In genomic region chr6:143536461-143536865, GRCh38 we compare ENCODE assay signal across 8 cellular contexts. TPM values are rescaled to one million over a fixed set of nuclear protein-coding genes. Genes with fewer than 3 reads are reported as not detected.
DNase-seq lines count a peak whose midpoint lies in the region; ATAC-seq and TF ChIP-seq lines count a peak whose summit lies in the region.

No MANE protein-coding gene starts in this region.

- WGBS in esophagus muscularis mucosa, result 10% methylated on average over 4 of the region's 27 CpGs

- DNase-seq in NCI-H1417 (lab: John Stamatoyannopoulos, UW) (peak; percentile 8 to 66 (median 64)), NCI-H1417 treated with DMSO at 0.1 percent for 48 hours (lab: John Stamatoyannopoulos, UW) (no peak), NCI-H774 (lab: John Stamatoyannopoulos, UW) (peak; percentile 21), esophagus muscularis mucosa (ENCODE audit: extremely low spot score) (no peak), uterus (peak in 1 of 2 donors; percentile 24)
- peak; percentile 44 for DNase-seq in activated CD8-positive, alpha-beta memory T cell treated with anti-CD3 and anti-CD28 coated beads, Interleukin-2, amount 50 U/mL, for 4 hours
- DNase-seq in natural killer cell treated with Interleukin-12 subunit alpha and Interleukin-12 subunit beta and Interleukin-15 and Interleukin-18, amount 100 ng/mL, for 72 hours (ENCODE audit: low spot score), result peak; percentile 74

- H3K27ac Mint-ChIP-seq in natural killer cell treated with Interleukin-12 subunit alpha and Interleukin-12 subunit beta and Interleukin-15 and Interleukin-18, amount 100 ng/mL, for 72 hours, result peak overlapping the region in 1 of 2 donors; percentile 22

- TF ChIP-seq CTCF in esophagus muscularis mucosa (IDR thresholded peaks at IDR 0.05), result no peak
- TF ChIP-seq CTCF in uterus (IDR thresholded peaks at IDR 0.05), result no peak

- peaks cover 9 to 16% of the 10 kb centered on the region in 2 donors for H3K4me1 Mint-ChIP-seq in natural killer cell treated with Interleukin-12 subunit alpha and Interleukin-12 subunit beta and Interleukin-15 and Interleukin-18, amount 100 ng/mL, for 72 hours (ENCODE audit: low read depth in 2 of 2)

- H3K4me3 ChIP-seq in esophagus muscularis mucosa (peak overlapping the region; percentile 62 to 82 (median 66)), uterus (peak overlapping the region; percentile 42 to 53)

- no peaks in the 10 kb centered on the region for H3K27me3 Mint-ChIP-seq in natural killer cell treated with Interleukin-12 subunit alpha and Interleukin-12 subunit beta and Interleukin-15 and Interleukin-18, amount 100 ng/mL, for 72 hours

- H3K9me3 ChIP-seq in esophagus muscularis mucosa (no peaks in the 10 kb centered on the region), uterus (no peaks in the 10 kb centered on the region)

- peak overlapping the region; percentile 69 for H3K4me3 Mint-ChIP-seq in natural killer cell treated with Interleukin-12 subunit alpha and Interleukin-12 subunit beta and Interleukin-15 and Interleukin-18, amount 100 ng/mL, for 72 hours

- TF ChIP-seq POLR2A in esophagus muscularis mucosa (IDR thresholded peaks at IDR 0.05; ENCODE audit: low read depth) (no peak), uterus (IDR thresholded peaks at IDR 0.05) (no peak)

- no peaks in the 10 kb centered on the region for H3K9me3 Mint-ChIP-seq in natural killer cell treated with Interleukin-12 subunit alpha and Interleukin-12 subunit beta and Interleukin-15 and Interleukin-18, amount 100 ng/mL, for 72 hours

- H3K27ac ChIP-seq in esophagus muscularis mucosa (replicated peaks in 1 of 4) (peak overlapping the region; percentile 71 to 76 (median 74)), uterus (peak overlapping the region in 1 of 2 donors; percentile 73)

- H3K27me3 ChIP-seq in esophagus muscularis mucosa, result no peaks in the 10 kb centered on the region
- H3K27me3 ChIP-seq in uterus, result no peaks in the 10 kb centered on the region

- intact Hi-C loops in esophagus muscularis mucosa (cut with DNase I), result no loop called here
- intact Hi-C loops in uterus (cut with DNase I; ENCODE audit: low total_unique reads), result no loop called here

- H3K4me1 ChIP-seq in esophagus muscularis mucosa (peaks cover 7 to 17% (median 13%) of the 10 kb centered on the region in 4 donors), uterus (no peaks in the 10 kb centered on the region)

- H3K36me3 Mint-ChIP-seq in natural killer cell treated with Interleukin-12 subunit alpha and Interleukin-12 subunit beta and Interleukin-15 and Interleukin-18, amount 100 ng/mL, for 72 hours, result no peaks in the 10 kb centered on the region

- TF ChIP-seq EP300 in esophagus muscularis mucosa (IDR thresholded peaks at IDR 0.05), result no peak

- H3K36me3 ChIP-seq in esophagus muscularis mucosa (no peaks in the 10 kb centered on the region), uterus (no peaks in the 10 kb centered on the region)

- ATAC-seq in HG02938 (IDR thresholded peaks at IDR 0.05; ENCODE audit: unreplicated experiment), result peak; percentile 62
- ATAC-seq in natural killer cell treated with Interleukin-12 subunit alpha and Interleukin-12 subunit beta and Interleukin-15 and Interleukin-18, amount 100 ng/mL, for 72 hours, result peak; percentile 88 to 89

RNA-seq across cellular contexts. Expression of gene FUCA2, which starts 24.9 kb away (rescaled TPM):
- total RNA-seq in esophagus muscularis mucosa (10 to 100 TPM; 17.6 to 27.5 (median 25.8) TPM), uterus (10 to 100 TPM; 15.9 to 35.7 (median 21.1) TPM)
- 10 to 100 TPM; 25.4 to 28.9 TPM for total RNA-seq in natural killer cell treated with Interleukin-12 subunit alpha and Interleukin-12 subunit beta and Interleukin-15 and Interleukin-18, amount 100 ng/mL, for 72 hours

Comparison
In these comparisons a context has a peak if more than half of its experiments do, and no peak if none do; other contexts are left out.
1. DNase-seq: peak in NCI-H1417 (3 of 3), NCI-H774 (single experiment), activated CD8-positive, alpha-beta memory T cell treated with anti-CD3 and anti-CD28 coated beads, Interleukin-2, amount 50 U/mL, for 4 hours (single experiment) and natural killer cell treated with Interleukin-12 subunit alpha and Interleukin-12 subunit beta and Interleukin-15 and Interleukin-18, amount 100 ng/mL, for 72 hours (single experiment); none in NCI-H1417 treated with DMSO at 0.1 percent for 48 hours (single experiment) and esophagus muscularis mucosa (single experiment).